1 cellular context compared by ENCODE assay signal in the genomic region with DNA sequence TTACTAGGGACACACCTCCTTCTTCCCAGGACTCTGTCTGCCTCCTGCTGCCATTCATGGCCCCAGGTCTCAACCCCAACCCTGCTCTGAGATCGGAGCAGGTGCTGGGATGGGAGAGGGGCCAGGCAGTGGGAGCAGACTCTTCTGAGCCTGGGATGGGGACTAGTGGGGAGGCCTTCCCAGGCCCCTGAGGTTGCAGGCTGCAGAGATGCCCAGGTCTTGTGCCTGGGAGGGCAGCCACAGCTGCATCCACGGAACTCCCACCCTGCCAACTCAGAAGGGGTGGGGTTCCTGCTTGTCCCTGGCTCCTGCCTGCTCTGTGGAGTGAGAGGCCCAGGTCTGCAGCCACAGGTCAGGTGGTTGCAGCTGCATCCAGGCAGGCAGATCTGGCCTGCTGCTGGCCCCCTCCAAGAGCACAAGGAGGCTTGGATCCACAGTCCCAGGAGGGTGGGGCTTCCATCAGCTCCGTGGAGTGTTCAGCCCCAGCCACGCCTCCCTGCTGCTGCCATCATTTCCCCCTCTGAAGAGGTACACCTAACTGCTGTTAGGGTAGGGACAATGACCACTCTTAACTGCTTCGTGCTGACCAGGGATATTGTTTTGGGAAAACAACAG.
TF ChIP-seq lines count a peak whose summit lies in the region.

No MANE protein-coding gene starts in this region.

TF ChIP-seq in HepG2, 621 proteins besides CTCF, POLR2A, EP300 and RAD21:
- TF ChIP-seq, protein P1, sequence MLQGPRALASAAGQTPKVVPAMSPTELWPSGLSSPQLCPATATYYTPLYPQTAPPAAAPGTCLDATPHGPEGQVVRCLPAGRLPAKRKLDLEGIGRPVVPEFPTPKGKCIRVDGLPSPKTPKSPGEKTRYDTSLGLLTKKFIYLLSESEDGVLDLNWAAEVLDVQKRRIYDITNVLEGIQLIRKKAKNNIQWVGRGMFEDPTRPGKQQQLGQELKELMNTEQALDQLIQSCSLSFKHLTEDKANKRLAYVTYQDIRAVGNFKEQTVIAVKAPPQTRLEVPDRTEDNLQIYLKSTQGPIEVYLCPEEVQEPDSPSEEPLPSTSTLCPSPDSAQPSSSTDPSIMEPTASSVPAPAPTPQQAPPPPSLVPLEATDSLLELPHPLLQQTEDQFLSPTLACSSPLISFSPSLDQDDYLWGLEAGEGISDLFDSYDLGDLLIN (CRISPR knock-in tag; IDR thresholded peaks at IDR 0.05; ENCODE audit: borderline replicate concordance), result 0 out of 2 replicates have a peak, but pooled peaks have one; percentile 28
- TF ChIP-seq MYNN (CRISPR knock-in tag; IDR thresholded peaks at IDR 0.05; ENCODE audit: low read depth), result no peak
- no peak for TF ChIP-seq SMARCE1 (IDR thresholded peaks at IDR 0.05; ENCODE audit: borderline replicate concordance)
- TF ChIP-seq KDM2A (CRISPR knock-in tag; IDR thresholded peaks at IDR 0.05; ENCODE audit: borderline replicate concordance, low read depth), result no peak
- TF ChIP-seq NRL (CRISPR knock-in tag; IDR thresholded peaks at IDR 0.05; ENCODE audit: borderline replicate concordance), result 0 out of 2 replicates have a peak, but pooled peaks have one; percentile 33
- 0 out of 2 replicates have a peak, but pooled peaks have one; percentile 27 for TF ChIP-seq RFXAP (CRISPR knock-in tag; IDR thresholded peaks at IDR 0.05; ENCODE audit: borderline replicate concordance)
- TF ChIP-seq, protein P2, sequence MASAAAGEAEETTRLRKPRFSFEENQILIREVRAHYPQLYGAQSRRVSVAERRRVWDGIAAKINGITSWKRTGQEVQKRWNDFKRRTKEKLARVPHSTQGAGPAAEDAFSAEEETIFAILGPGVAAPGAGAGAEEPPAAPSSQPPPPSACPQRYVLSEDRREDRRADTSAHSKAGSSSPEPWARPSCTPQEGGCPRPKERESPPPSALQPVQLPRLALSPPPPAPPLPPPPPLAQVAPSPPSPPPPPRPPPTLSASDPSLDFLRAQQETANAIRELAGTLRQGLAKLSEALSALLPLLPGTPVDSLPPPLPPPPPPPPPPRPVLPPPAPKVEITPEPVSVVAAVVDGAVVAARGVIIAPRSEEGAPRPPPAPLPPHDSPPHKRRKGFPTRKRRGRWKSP (CRISPR knock-in tag; IDR thresholded peaks at IDR 0.05), result no peak
- TF ChIP-seq KLF11 (CRISPR knock-in tag; IDR thresholded peaks at IDR 0.05), result no peak
- TF ChIP-seq HOXA3 (CRISPR knock-in tag; IDR thresholded peaks at IDR 0.05), result 0 out of 2 replicates have a peak, but pooled peaks have one; percentile 22
- TF ChIP-seq AGO2 (optimal IDR thresholded peaks at IDR 0.05; ENCODE audit: low read depth, low read length), result peak; percentile 50
- no peak for TF ChIP-seq ZNF772 (CRISPR knock-in tag; IDR thresholded peaks at IDR 0.05)
TF ChIP-seq in HepG2: peak in this region for 5.
